8 cellular contexts compared by ENCODE assay signal in genomic region chr19:49641688-49642487, GRCh38. TPM values are rescaled to one million over a fixed set of nuclear protein-coding genes. Genes with fewer than 3 reads are reported as not detected.
DNase-seq lines count a peak whose midpoint lies in the region; ATAC-seq and TF ChIP-seq lines count a peak whose summit lies in the region.

SCAF1 (plus strand) TSS chr19:49642209; CDS start chr19:49645027, 2,818 bp downstream.

- peak; percentile 100 for DNase-seq in NCI-H82 (lab: John Stamatoyannopoulos, UW)
- DNase-seq in activated CD4-positive, alpha-beta T cell treated with anti-CD3 and anti-CD28 coated beads, Interleukin-2, amount 50 U/mL, for 48 hours: peak; percentile 98 to 99
- peak; percentile 99 for DNase-seq in dermis blood vessel endothelial cell
- DNase-seq in left lung: peak; percentile 99
- DNase-seq in stimulated activated CD4-positive, alpha-beta T cell treated with anti-CD3 and anti-CD28 coated beads, Interleukin-2, amount 100 ng/mL, for 48 hours: peak; percentile 98 to 99

- peak; percentile 60 for ATAC-seq in GM19395 (IDR thresholded peaks at IDR 0.05; ENCODE audit: unreplicated experiment)
- ATAC-seq in HG03565 (IDR thresholded peaks at IDR 0.05; ENCODE audit: unreplicated experiment): peak; percentile 59
- ATAC-seq in left lung: peak; percentile 74

- intact Hi-C loops in left lung (cut with DNase I): no loop called here

- H3K36me3 ChIP-seq in left lung: peaks cover 0 to 22% of the 10 kb centered on the region in 2 donors

- no peaks in the 10 kb centered on the region for H3K9me3 ChIP-seq in left lung

- peak within 1 kb of the TSS; percentile 91 for H3K27ac ChIP-seq in C4-2B
- peak within 1 kb of the TSS; percentile 98 to 100 for H3K27ac ChIP-seq in left lung

- H3K27me3 ChIP-seq in left lung: no peaks in the 10 kb centered on the region

- peaks cover 25 to 58% of the 10 kb centered on the region in 2 donors for H3K4me1 ChIP-seq in left lung

- TF ChIP-seq CTCF in C4-2B (conservative IDR thresholded peaks at IDR 0.05): no peak
- TF ChIP-seq CTCF in left lung (IDR thresholded peaks at IDR 0.05): no peak

- H3K4me3 ChIP-seq in left lung: peak within 1 kb of the TSS; percentile 95 to 97

RNA-seq across cellular contexts. Expression of gene SCAF1, which starts in this region (rescaled TPM):
- total RNA-seq in dermis blood vessel endothelial cell (11.9 and 26.5 TPM in 2 replicates), left lung (10 to 100 TPM; 61.5 to 63.8 TPM)

Comparison
In these comparisons a context has a peak if more than half of its experiments do, and no peak if none do; other contexts are left out.
1. Peak in every context shown above with its lines: DNase-seq, ATAC-seq, H3K4me3 ChIP-seq and H3K27ac ChIP-seq.